15 cellular contexts compared by ENCODE assay signal in genomic region chr12:68094645-68095395, GRCh38.
DNase-seq lines count a peak whose midpoint lies in the region; ATAC-seq and TF ChIP-seq lines count a peak whose summit lies in the region.
"Had no signal": no experiment of that assay in that cellular context is flagged by ENCODE, and none has a peak within 500 bp of the region (broad histone marks: within the 10 kb centered on the region; RNA-seq: fewer than 3 reads in every experiment).

No MANE protein-coding gene starts in this region.

- H3K36me3 Mint-ChIP-seq in activated T-helper 1 cell treated with anti-CD3 and anti-CD28 coated beads, Interleukin-12 subunit alpha, Interleukin-12 subunit beta, Interleukin-2, Interleukin-4 antibody, amounts not matched to agents 30 ng/mL and 10 ng/mL and 1 ng/mL, durations not matched to agents 14 hours and 24 hours and 36 hours (ENCODE audit: low read depth): peaks cover 39% of the 10 kb centered on the region
- H3K36me3 Mint-ChIP-seq in natural killer cell: peaks cover 8% of the 10 kb centered on the region
- peaks cover 6% of the 10 kb centered on the region for H3K36me3 Mint-ChIP-seq in stimulated activated effector memory CD8-positive, alpha-beta T cell treated with anti-CD3 and anti-CD28 coated beads, Interleukin-12 subunit alpha, Interleukin-12 subunit beta, amount 100 ng/mL, for 72 hours

- H3K27me3 Mint-ChIP-seq in activated T-helper 1 cell treated with anti-CD3 and anti-CD28 coated beads, Interleukin-12 subunit alpha, Interleukin-12 subunit beta, Interleukin-2, Interleukin-4 antibody, amounts not matched to agents 30 ng/mL and 10 ng/mL and 1 ng/mL, durations not matched to agents 14 hours and 24 hours and 36 hours (ENCODE audit: insufficient read depth): no peaks in the 10 kb centered on the region
- H3K27me3 Mint-ChIP-seq in natural killer cell (ENCODE audit: low read depth in 2 of 2): no peaks in the 10 kb centered on the region

- peak in 1 of 3 donors; percentile 45 for ATAC-seq in natural killer cell
- peak; percentile 39 for ATAC-seq in stimulated activated effector memory CD8-positive, alpha-beta T cell treated with anti-CD3 and anti-CD28 coated beads, Interleukin-12 subunit alpha, Interleukin-12 subunit beta, amount 100 ng/mL, for 72 hours

- peaks cover 26% of the 10 kb centered on the region for H3K9me3 Mint-ChIP-seq in activated T-helper 1 cell treated with anti-CD3 and anti-CD28 coated beads, Interleukin-12 subunit alpha, Interleukin-12 subunit beta, Interleukin-2, Interleukin-4 antibody, amounts not matched to agents 30 ng/mL and 10 ng/mL and 1 ng/mL, durations not matched to agents 14 hours and 24 hours and 36 hours
- peaks cover 0 to 5% of the 10 kb centered on the region in 2 donors for H3K9me3 Mint-ChIP-seq in natural killer cell
- H3K9me3 Mint-ChIP-seq in stimulated activated effector memory CD8-positive, alpha-beta T cell treated with anti-CD3 and anti-CD28 coated beads, Interleukin-12 subunit alpha, Interleukin-12 subunit beta, amount 100 ng/mL, for 72 hours: peaks cover 6% of the 10 kb centered on the region
- H3K9me3 Mint-ChIP-seq: HFFc6 had no signal

- no peak for TF ChIP-seq CTCF in natural killer cell (IDR thresholded peaks at IDR 0.05)

- DNase-seq in activated T-helper 1 cell treated with anti-CD3 and anti-CD28 coated beads, Interleukin-12 subunit alpha, Interleukin-12 subunit beta, Interleukin-2, Interleukin-4 antibody, amounts not matched to agents 30 ng/mL and 10 ng/mL and 1 ng/mL, durations not matched to agents 14 hours and 24 hours and 36 hours (ENCODE audit: low spot score): no peak
- DNase-seq in fibroblast of peridontal ligament (ENCODE audit: extremely low read depth): peak; percentile 7
- no peak for DNase-seq in natural killer cell
- no peak for DNase-seq in stimulated activated effector memory CD8-positive, alpha-beta T cell treated with anti-CD3 and anti-CD28 coated beads, Interleukin-12 subunit alpha, Interleukin-12 subunit beta, amount 100 ng/mL, for 72 hours (ENCODE audit: low spot score in 2 of 2)
- DNase-seq in NCI-H2171 (lab: John Stamatoyannopoulos, UW): no peak
- no peak for DNase-seq in NCI-H2171 treated with DMSO at 0.1 percent for 48 hours (lab: John Stamatoyannopoulos, UW)
- DNase-seq: C1 segment of cervical spinal cord; Calu3; CD4-positive, alpha-beta memory T cell; COR-L47; DMS53; DMS79 treated with DMSO at 0.1 percent for 48 hours; GF-D8; GOT3; HFFc6 had no signal

- intact Hi-C loops in activated T-helper 1 cell treated with anti-CD3 and anti-CD28 coated beads, Interleukin-12 subunit alpha, Interleukin-12 subunit beta, Interleukin-2, Interleukin-4 antibody, amounts not matched to agents 30 ng/mL and 10 ng/mL and 1 ng/mL, durations not matched to agents 14 hours and 24 hours and 36 hours (cut with micrococcal nuclease): loop anchor here (1.0 kb wide), 1 partner anchor 11 kb away; no protein-coding TSS in a partner anchor
- intact Hi-C loops in natural killer cell (cut with micrococcal nuclease): no loop called here

- peak overlapping the region; percentile 49 for H3K27ac Mint-ChIP-seq in activated T-helper 1 cell treated with anti-CD3 and anti-CD28 coated beads, Interleukin-12 subunit alpha, Interleukin-12 subunit beta, Interleukin-2, Interleukin-4 antibody, amounts not matched to agents 30 ng/mL and 10 ng/mL and 1 ng/mL, durations not matched to agents 14 hours and 24 hours and 36 hours
- H3K27ac Mint-ChIP-seq in natural killer cell: peak overlapping the region; percentile 55 to 63
- peak overlapping the region; percentile 8 for H3K27ac Mint-ChIP-seq in stimulated activated effector memory CD8-positive, alpha-beta T cell treated with anti-CD3 and anti-CD28 coated beads, Interleukin-12 subunit alpha, Interleukin-12 subunit beta, amount 100 ng/mL, for 72 hours
- H3K27ac Mint-ChIP-seq: CD4-positive, alpha-beta memory T cell; HFFc6 had no signal

- peaks cover 39% of the 10 kb centered on the region for H3K4me1 Mint-ChIP-seq in activated T-helper 1 cell treated with anti-CD3 and anti-CD28 coated beads, Interleukin-12 subunit alpha, Interleukin-12 subunit beta, Interleukin-2, Interleukin-4 antibody, amounts not matched to agents 30 ng/mL and 10 ng/mL and 1 ng/mL, durations not matched to agents 14 hours and 24 hours and 36 hours (ENCODE audit: low read depth)
- peaks cover 31 to 32% of the 10 kb centered on the region in 2 donors for H3K4me1 Mint-ChIP-seq in natural killer cell
- H3K4me1 Mint-ChIP-seq in stimulated activated effector memory CD8-positive, alpha-beta T cell treated with anti-CD3 and anti-CD28 coated beads, Interleukin-12 subunit alpha, Interleukin-12 subunit beta, amount 100 ng/mL, for 72 hours: peaks cover 12% of the 10 kb centered on the region
- H3K4me1 Mint-ChIP-seq: CD4-positive, alpha-beta memory T cell had no signal

- no peak overlapping the region for H3K4me3 Mint-ChIP-seq in activated T-helper 1 cell treated with anti-CD3 and anti-CD28 coated beads, Interleukin-12 subunit alpha, Interleukin-12 subunit beta, Interleukin-2, Interleukin-4 antibody, amounts not matched to agents 30 ng/mL and 10 ng/mL and 1 ng/mL, durations not matched to agents 14 hours and 24 hours and 36 hours
- H3K4me3 Mint-ChIP-seq in natural killer cell: peak overlapping the region; percentile 17
- peak overlapping the region; percentile 9 for H3K4me3 Mint-ChIP-seq in stimulated activated effector memory CD8-positive, alpha-beta T cell treated with anti-CD3 and anti-CD28 coated beads, Interleukin-12 subunit alpha, Interleukin-12 subunit beta, amount 100 ng/mL, for 72 hours
- H3K4me3 Mint-ChIP-seq: CD4-positive, alpha-beta memory T cell; HFFc6 had no signal

Comparison
In these comparisons a context has a peak if more than half of its experiments do, and no peak if none do; other contexts are left out.
1. H3K27ac Mint-ChIP-seq: peak in every context shown above with its lines; median percentile 59 in natural killer cell; 49 in activated T-helper 1 cell treated with anti-CD3 and anti-CD28 coated beads, Interleukin-12 subunit alpha, Interleukin-12 subunit beta, Interleukin-2, Interleukin-4 antibody, amounts not matched to agents 30 ng/mL and 10 ng/mL and 1 ng/mL, durations not matched to agents 14 hours and 24 hours and 36 hours; 8 in stimulated activated effector memory CD8-positive, alpha-beta T cell treated with anti-CD3 and anti-CD28 coated beads, Interleukin-12 subunit alpha, Interleukin-12 subunit beta, amount 100 ng/mL, for 72 hours.